ENCODE assay signal across 8 cellular contexts in genomic region chr1:108646661-108647269, GRCh38. TPM values are rescaled to one million over a fixed set of nuclear protein-coding genes. Genes with fewer than 3 reads are reported as not detected.
DNase-seq lines count a peak whose midpoint lies in the region; ATAC-seq and TF ChIP-seq lines count a peak whose summit lies in the region.

No MANE protein-coding gene starts in this region.

- no peaks in the 10 kb centered on the region for H3K79me2 ChIP-seq in smooth muscle cell (ENCODE audit: low read depth)

- H3F3A ChIP-seq in smooth muscle cell (ENCODE audit: low read depth): no peaks in the 10 kb centered on the region

- peaks cover 11% of the 10 kb centered on the region for H3K9me3 Mint-ChIP-seq in activated naive CD8-positive, alpha-beta T cell treated with anti-CD3 and anti-CD28 coated beads for 36 hours

- peaks cover 48% of the 10 kb centered on the region for H3K4me1 Mint-ChIP-seq in activated naive CD8-positive, alpha-beta T cell treated with anti-CD3 and anti-CD28 coated beads for 36 hours

- intact Hi-C loops in right cardiac atrium (cut with DNase I): loop anchor here in 1 of 4 donors (10.0 kb wide), 1 partner anchor 82 kb away; the partner anchor contains the start of gene EEIG2

- in situ Hi-C loops in SK-MEL-5 (cut with HindIII; ENCODE audit: low pct_unique_long_range_greater_than_20kb, low sequenced_read_pairs): no loop called here

- no peaks in the 10 kb centered on the region for H4K20me1 ChIP-seq in smooth muscle cell (ENCODE audit: low read depth)

- POLR2A ChIA-PET in AG04449 (lab: Yijun Ruan, JAX): no interaction called here

- H3K27me3 ChIP-seq in right cardiac atrium (ENCODE audit: control insufficient read depth, insufficient read depth) (no peaks in the 10 kb centered on the region), smooth muscle cell (ENCODE audit: low read depth) (no peaks in the 10 kb centered on the region), WERI-Rb-1 (ENCODE audit: insufficient read depth, low read depth, severe bottlenecking) (no peaks in the 10 kb centered on the region)

- no peak for TF ChIP-seq CTCF in AG04449 (IDR thresholded peaks at IDR 0.05; ENCODE audit: insufficient read depth, low read length, missing control alignments)
- TF ChIP-seq CTCF in smooth muscle cell (IDR thresholded peaks at IDR 0.05; ENCODE audit: borderline replicate concordance, insufficient read depth, poor library complexity, severe bottlenecking): no peak
- TF ChIP-seq CTCF in WERI-Rb-1 (IDR thresholded peaks at IDR 0.05; ENCODE audit: low read depth, low read length): no peak

- H3K4me2 ChIP-seq in smooth muscle cell: no peak overlapping the region

- no peaks in the 10 kb centered on the region for H3K27me3 Mint-ChIP-seq in activated naive CD8-positive, alpha-beta T cell treated with anti-CD3 and anti-CD28 coated beads for 36 hours

- H3K9me3 ChIP-seq in right cardiac atrium (ENCODE audit: control insufficient read depth, low read length) (no peaks in the 10 kb centered on the region), smooth muscle cell (replicated peaks; ENCODE audit: low read depth) (no peaks in the 10 kb centered on the region), WERI-Rb-1 (ENCODE audit: severe bottlenecking) (no peaks in the 10 kb centered on the region)

- 78% methylated on average over 11 of the region's 11 CpGs for WGBS in right cardiac atrium
- 87% methylated on average over 11 of the region's 11 CpGs for WGBS in smooth muscle cell (ENCODE audit: low lambda C conversion rate)

- H3K27ac ChIP-seq in right cardiac atrium (ENCODE audit: low read length) (peak overlapping the region; percentile 43), smooth muscle cell (ENCODE audit: low read depth) (peak overlapping the region; percentile 32), WERI-Rb-1 (no peak overlapping the region)

- DNase-seq in AG04449 (ENCODE audit: low read depth, low spot score) (peak; percentile 31), SK-MEL-5 (ENCODE audit: low read depth, low spot score) (peak; percentile 64), right cardiac atrium (peak; percentile 78 to 89 (median 86)), smooth muscle cell (lab: John Stamatoyannopoulos, UW; ENCODE audit: unreplicated experiment) (no peak), SK-N-DZ (ENCODE audit: low spot score) (no peak), WERI-Rb-1 (no peak)
- DNase-seq in activated naive CD8-positive, alpha-beta T cell treated with anti-CD3 and anti-CD28 coated beads for 36 hours: peak; percentile 71

- H3K36me3 Mint-ChIP-seq in activated naive CD8-positive, alpha-beta T cell treated with anti-CD3 and anti-CD28 coated beads for 36 hours: peaks cover 52% of the 10 kb centered on the region

- CTCF ChIA-PET in AG04449 (lab: Yijun Ruan, JAX): interaction anchor here (0.6 to 5.6 kb wide), 7 partner anchors 17 to 442 kb away, joined by 3 to 303 read pairs (median 4); partner anchors contain the start of gene EEIG2

- H3K4me3 ChIP-seq in AG04449 (ENCODE audit: low read depth, low read length): no peak overlapping the region
- no peak overlapping the region for H3K4me3 ChIP-seq in right cardiac atrium (ENCODE audit: low read length)
- no peak overlapping the region for H3K4me3 ChIP-seq in smooth muscle cell
- H3K4me3 ChIP-seq in WERI-Rb-1 (ENCODE audit: low read depth, low read length): no peak overlapping the region

- peak overlapping the region; percentile 6 for H2AFZ ChIP-seq in smooth muscle cell (ENCODE audit: low read depth)

- H3K4me3 Mint-ChIP-seq in activated naive CD8-positive, alpha-beta T cell treated with anti-CD3 and anti-CD28 coated beads for 36 hours: peak overlapping the region; percentile 47

- ATAC-seq in HG02678 (IDR thresholded peaks at IDR 0.05; ENCODE audit: unreplicated experiment): peak; percentile 63
- ATAC-seq in right cardiac atrium: peak; percentile 71 to 74

- no peaks in the 10 kb centered on the region for H3K4me1 ChIP-seq in right cardiac atrium (ENCODE audit: control insufficient read depth, insufficient read depth, low read length)
- H3K4me1 ChIP-seq in smooth muscle cell (ENCODE audit: low read depth): no peaks in the 10 kb centered on the region

- peak overlapping the region; percentile 97 for H3K27ac Mint-ChIP-seq in activated naive CD8-positive, alpha-beta T cell treated with anti-CD3 and anti-CD28 coated beads for 36 hours

- no peak overlapping the region for H3K9ac ChIP-seq in smooth muscle cell (ENCODE audit: low read depth)

- H3K36me3 ChIP-seq in smooth muscle cell (ENCODE audit: low read depth): no peaks in the 10 kb centered on the region
- H3K36me3 ChIP-seq in WERI-Rb-1: no peaks in the 10 kb centered on the region

RNA-seq across cellular contexts. Expression of gene HENMT1, which starts 14.1 kb away (rescaled TPM):
- not detected in 2 replicates for total RNA-seq in SK-MEL-5 (2014; rRNA removed; shearing (Covaris generic))
- polyA plus RNA-seq in SK-MEL-5 (2015; cell fraction: cytosol; rRNA removed): 0.19 TPM in 2 replicates
- polyA plus RNA-seq in SK-MEL-5 (2015; cell fraction: nucleus; rRNA removed): not detected in 2 replicates
- 10 to 100 TPM; 26.1 to 26.4 TPM for total RNA-seq in activated naive CD8-positive, alpha-beta T cell treated with anti-CD3 and anti-CD28 coated beads for 36 hours
- total RNA-seq in right cardiac atrium (1 to 10 TPM; 1.8 to 3.0 (median 2.2) TPM), smooth muscle cell (1.6 and 2.2 TPM in 2 replicates)
- polyA plus RNA-seq in right cardiac atrium (1.7 TPM), smooth muscle cell (3.5 and 3.9 TPM in 2 replicates)
- polyA plus RNA-seq in SK-N-DZ (2014; cell fraction: cytosol; rRNA removed): not detected in 2 replicates
- not detected in 2 replicates for polyA plus RNA-seq in SK-N-DZ (2014; cell fraction: nucleus; rRNA removed)

RNA-seq across cellular contexts. Expression of gene PRPF38B, which starts 45.3 kb away (rescaled TPM):
- 12.9 and 15.6 TPM in 2 replicates for total RNA-seq in SK-MEL-5 (2014; rRNA removed; shearing (Covaris generic))
- 14.2 and 15.3 TPM in 2 replicates for polyA plus RNA-seq in SK-MEL-5 (2015; cell fraction: cytosol; rRNA removed)
- 244 and 263 TPM in 2 replicates for polyA plus RNA-seq in SK-MEL-5 (2015; cell fraction: nucleus; rRNA removed)
- total RNA-seq in activated naive CD8-positive, alpha-beta T cell treated with anti-CD3 and anti-CD28 coated beads for 36 hours: 10 to 100 TPM; 66.8 to 71.5 TPM
- total RNA-seq in right cardiac atrium (10 to 100 TPM; 18.3 to 25.1 (median 24.3) TPM), smooth muscle cell (28.0 and 38.3 TPM in 2 replicates)
- polyA plus RNA-seq in right cardiac atrium (21.8 TPM), smooth muscle cell (20.6 and 34.6 TPM in 2 replicates)
- 22.8 and 26.1 TPM in 2 replicates for polyA plus RNA-seq in SK-N-DZ (2014; cell fraction: cytosol; rRNA removed)
- 47.5 and 70.3 TPM in 2 replicates for polyA plus RNA-seq in SK-N-DZ (2014; cell fraction: nucleus; rRNA removed)

Comparison
In these comparisons a context has a peak if more than half of its experiments do, and no peak if none do; other contexts are left out.
1. DNase-seq: peak in AG04449 (single experiment), SK-MEL-5 (single experiment), activated naive CD8-positive, alpha-beta T cell treated with anti-CD3 and anti-CD28 coated beads for 36 hours (single experiment) and right cardiac atrium (3 of 3); none in smooth muscle cell (single experiment), SK-N-DZ (single experiment) and WERI-Rb-1 (single experiment).